ENCODE assay signal across 8 cellular contexts in genomic region chr19:42563352-42564210, GRCh38. TPM values are rescaled to one million over a fixed set of nuclear protein-coding genes. Genes with fewer than 3 reads are reported as not detected.
DNase-seq lines count a peak whose midpoint lies in the region; ATAC-seq and TF ChIP-seq lines count a peak whose summit lies in the region.

No MANE protein-coding gene starts in this region.

- no peak overlapping the region for H3K4me3 ChIP-seq in PC-3 (ENCODE audit: low read length)
- H3K4me3 ChIP-seq in liver (ENCODE audit: low read depth in 1 of 3, low read length in 3 of 3), result no peak overlapping the region
- H3K4me3 ChIP-seq in tibial artery, result no peak overlapping the region

- H3K27ac ChIP-seq in PC-3 (ENCODE audit: low read length) (no peak overlapping the region), liver (ENCODE audit: low read depth in 1 of 2, low read length in 2 of 2) (no peak overlapping the region), tibial artery (no peak overlapping the region)

- H3K9me2 ChIP-seq in PC-3 (replicated peaks; ENCODE audit: low read length), result no peaks in the 10 kb centered on the region

- no peaks in the 10 kb centered on the region for H3K9me3 ChIP-seq in PC-3 (ENCODE audit: low read length)
- no peaks in the 10 kb centered on the region for H3K9me3 ChIP-seq in liver (ENCODE audit: control insufficient read depth in 4 of 4, low read length in 3 of 4)
- no peaks in the 10 kb centered on the region for H3K9me3 ChIP-seq in tibial artery

- H3K9ac ChIP-seq in PC-3 (ENCODE audit: low read length), result no peak overlapping the region
- no peak overlapping the region for H3K9ac ChIP-seq in liver (ENCODE audit: low read depth in 1 of 2, low read length in 2 of 2)

- no peak overlapping the region for H2AFZ ChIP-seq in PC-3 (ENCODE audit: low read length)

- H3K27me3 ChIP-seq in PC-3 (ENCODE audit: low read length) (no peaks in the 10 kb centered on the region), liver (ENCODE audit: control insufficient read depth in 4 of 4, insufficient read depth in 4 of 4, low read length in 3 of 4) (peaks cover 0 to 3% (median 0%) of the 10 kb centered on the region in 4 donors), tibial artery (peaks cover 0 to 19% of the 10 kb centered on the region in 2 donors)

- no peaks in the 10 kb centered on the region for H4K20me1 ChIP-seq in PC-3 (ENCODE audit: low read length)

- BruUV-seq in PC-3 (replicated peaks; lab: Mats Ljungman, UMichigan), result no TSS peak

- H3K36me3 ChIP-seq in PC-3 (ENCODE audit: low read depth, low read length) (no peaks in the 10 kb centered on the region), liver (ENCODE audit: control insufficient read depth in 4 of 4, insufficient read depth in 3 of 4, low read depth in 1 of 4, low read length in 3 of 4) (no peaks in the 10 kb centered on the region), tibial artery (no peaks in the 10 kb centered on the region)

- POLR2A ChIA-PET in PC-3 (lab: Charles Lee; ENCODE audit: unreplicated experiment), result no interaction called here

- CTCF ChIA-PET in PC-3 (lab: Charles Lee), result interaction anchor here (0.5 to 0.6 kb wide), 3 partner anchors 86 to 224 kb away, joined by 3 to 6 read pairs (median 5); no protein-coding TSS in a partner anchor

- no peaks in the 10 kb centered on the region for H3F3A ChIP-seq in PC-3 (ENCODE audit: low read length, unreplicated experiment)

- ATAC-seq in HG03469 (IDR thresholded peaks at IDR 0.05; ENCODE audit: unreplicated experiment) (peak; percentile 54), PC-3 (peak; percentile 88), GM18873 (IDR thresholded peaks at IDR 0.05; ENCODE audit: low FRiP score, unreplicated experiment) (no peak)

- WGBS in liver, result 18% methylated on average over 7 of the region's 7 CpGs

- no peaks in the 10 kb centered on the region for H3K79me2 ChIP-seq in PC-3 (ENCODE audit: low read length)

- peak; percentile 72 to 81 for TF ChIP-seq RAD21 in liver (IDR thresholded peaks at IDR 0.05)

- DNase-seq in NCI-H82 (lab: John Stamatoyannopoulos, UW) (peak; percentile 62), NCI-H82 treated with DMSO at 0.1 percent for 48 hours (lab: John Stamatoyannopoulos, UW; ENCODE audit: unreplicated experiment) (no peak), PC-3 (peak; percentile 54), cerebellum (ENCODE audit: low spot score) (peak; percentile 78), tibial artery (no peak)

- intact Hi-C loops in PC-3 (cut with micrococcal nuclease), result loop anchor here (2.0 kb wide), 1 partner anchor 33 kb away; no protein-coding TSS in a partner anchor
- intact Hi-C loops in tibial artery (cut with DNase I; ENCODE audit: low total_unique reads), result no loop called here

- no peaks in the 10 kb centered on the region for H3K4me1 ChIP-seq in PC-3 (ENCODE audit: insufficient read depth, low read length)
- H3K4me1 ChIP-seq in liver (ENCODE audit: control insufficient read depth in 4 of 4, insufficient read depth in 4 of 4, low read length in 3 of 4), result no peaks in the 10 kb centered on the region
- H3K4me1 ChIP-seq in tibial artery, result peaks cover 0 to 14% (median 0%) of the 10 kb centered on the region in 4 donors

- TF ChIP-seq CTCF in PC-3 (conservative IDR thresholded peaks at IDR 0.05; ENCODE audit: low read depth, low read length), result peak; percentile 58
- peak; percentile 69 for TF ChIP-seq CTCF in liver (IDR thresholded peaks at IDR 0.05; ENCODE audit: low read depth, low read length, missing input control)
- peak; percentile 48 to 51 for TF ChIP-seq CTCF in tibial artery (IDR thresholded peaks at IDR 0.05)

- H3K4me2 ChIP-seq in PC-3 (ENCODE audit: low read length), result no peak overlapping the region

TF ChIP-seq in liver, 16 proteins besides CTCF, POLR2A, EP300 and RAD21:
- TF ChIP-seq MAX (IDR thresholded peaks at IDR 0.05) (no peak), NR2F2 (IDR thresholded peaks at IDR 0.05) (no peak), FOXA2 (IDR thresholded peaks at IDR 0.05) (no peak), REST (IDR thresholded peaks at IDR 0.05) (no peak), ZBTB33 (IDR thresholded peaks at IDR 0.05) (no peak), TAF1 (conservative IDR thresholded peaks at IDR 0.05) (no peak), RXRA (IDR thresholded peaks at IDR 0.05) (no peak), YY1 (IDR thresholded peaks at IDR 0.05) (no peak), HNF4A (conservative IDR thresholded peaks at IDR 0.05) (no peak), EGR1 (IDR thresholded peaks at IDR 0.05; ENCODE audit: low read depth in 2 of 2) (no peak)

RNA-seq across cellular contexts. Expression of gene CEACAM8, which starts 31.1 kb away (rescaled TPM):
- not detected in 2 replicates for total RNA-seq in PC-3 (2014; rRNA removed)
- total RNA-seq in cerebellum, result not detected
- total RNA-seq in liver, result 1 to 10 TPM in 1 of 2 donors, not detected in 1; 2.1 TPM
- under 1 TPM; 0.07 to 0.16 TPM for polyA plus RNA-seq in liver

RNA-seq across cellular contexts. Expression of gene CEACAM1, which starts 35.3 kb away (rescaled TPM):
- total RNA-seq in PC-3 (2014; rRNA removed) (0.81 and 0.95 TPM in 2 replicates), cerebellum (0.36 TPM), liver (10 to 100 TPM in 1 of 2 donors, 1 to 10 TPM in 1; 8.3 to 19.0 TPM)
- polyA plus RNA-seq in liver, result 10 to 100 TPM; 34.7 to 36.7 TPM

Comparison
In these comparisons a context has a peak if more than half of its experiments do, and no peak if none do; other contexts are left out.
1. DNase-seq: peak in NCI-H82 (single experiment), PC-3 (single experiment) and cerebellum (single experiment); none in NCI-H82 treated with DMSO at 0.1 percent for 48 hours (single experiment) and tibial artery (0 of 2).
2. Peak in every context shown above with its lines, with median percentiles within 50 percentile points of each other: CTCF ChIP-seq.